ENCODE assay signal across 15 cellular contexts in the genomic region with DNA sequence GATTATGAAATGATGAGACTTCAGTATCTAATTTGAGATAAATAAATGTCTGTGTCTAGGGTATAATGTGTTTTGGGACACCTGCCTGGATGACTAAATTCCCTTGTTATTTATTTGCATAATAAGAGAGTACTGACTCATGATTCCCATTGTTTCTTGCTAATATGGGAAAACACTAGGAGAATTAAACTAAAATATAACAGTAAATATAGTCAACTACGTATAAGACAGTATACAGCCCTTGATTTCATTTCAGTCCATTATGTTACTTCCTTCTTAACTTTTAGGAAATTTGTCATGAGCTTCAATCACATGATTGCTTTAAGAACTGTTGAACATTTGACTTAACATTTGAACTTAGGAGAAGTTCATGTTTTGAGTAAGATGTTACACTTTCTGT.
DNase-seq lines count a peak whose midpoint lies in the region; ATAC-seq and TF ChIP-seq lines count a peak whose summit lies in the region.
"Had no signal": no experiment of that assay in that cellular context is flagged by ENCODE, and none has a peak within 500 bp of the region (broad histone marks: within the 10 kb centered on the region; RNA-seq: fewer than 3 reads in every experiment).

No MANE protein-coding gene starts in this region.

- CTCF ChIA-PET in activated CD8-positive, alpha-beta T cell treated with anti-CD3 and anti-CD28 coated beads, Interleukin-2, amount 10 ng/mL, durations not matched to agents 7 days and 5 days (lab: Charles Lee), result interaction anchor here (0.8 to 1.8 kb wide), 3 partner anchors 16 to 83 kb away, joined by 3 to 6 read pairs (median 6); no protein-coding TSS in a partner anchor

- in situ Hi-C loops in gastrocnemius medialis (cut with MboI; ENCODE audit: low sequenced_read_pairs in 4 of 4), result no loop called here

- WGBS in endodermal cell (ENCODE audit: insufficient coverage in 1 of 2, insufficient read length in 1 of 2), 2 experiments, result 93% methylated on average over 1 of the region's 1 CpG; no CpG with 5 or more reads in 1 of the 2 experiments

- H3K4me1 ChIP-seq in endodermal cell (ENCODE audit: control insufficient read depth, insufficient read depth, low read length) (no peaks in the 10 kb centered on the region), gastrocnemius medialis (no peaks in the 10 kb centered on the region)
- H3K4me1 ChIP-seq: ascending aorta had no signal

- H3K27ac ChIP-seq in endodermal cell (ENCODE audit: low read depth, low read length) (no peak overlapping the region), gastrocnemius medialis (peak overlapping the region; percentile 26 to 45 (median 34))

- no peak for TF ChIP-seq CTCF in endodermal cell (conservative IDR thresholded peaks at IDR 0.05)
- TF ChIP-seq CTCF in gastrocnemius medialis (IDR thresholded peaks at IDR 0.05 in 4 of 5, conservative IDR thresholded peaks at IDR 0.05 in 1 of 5), result no peak
- no peak for TF ChIP-seq CTCF in GM10266 (IDR thresholded peaks at IDR 0.05; ENCODE audit: control insufficient read depth, insufficient read depth, low read depth, missing control alignments)

- H3K9ac ChIP-seq in endodermal cell (ENCODE audit: extremely low read depth, low read length, poor library complexity, severe bottlenecking), result no peak overlapping the region

- ATAC-seq in gastrocnemius medialis, result peak in 1 of 2 donors; percentile 19
- no peak for ATAC-seq in activated CD8-positive, alpha-beta T cell treated with anti-CD3 and anti-CD28 coated beads, Interleukin-2, amount 10 ng/mL, durations not matched to agents 7 days and 5 days
- ATAC-seq: activated CD8-positive, alpha-beta memory T cell treated with anti-CD3 and anti-CD28 coated beads, Interleukin-2, amount 10 ng/mL, durations not matched to agents 7 days and 5 days had no signal

- no peaks in the 10 kb centered on the region for H3K27me3 Mint-ChIP-seq in endodermal cell (ENCODE audit: insufficient read depth)
- H3K27me3 Mint-ChIP-seq in activated CD8-positive, alpha-beta T cell treated with anti-CD3 and anti-CD28 coated beads, Interleukin-2, amount 10 ng/mL, durations not matched to agents 7 days and 5 days (ENCODE audit: low read depth), result no peaks in the 10 kb centered on the region
- H3K27me3 Mint-ChIP-seq: activated CD8-positive, alpha-beta memory T cell treated with anti-CD3 and anti-CD28 coated beads, Interleukin-2, amount 10 ng/mL, durations not matched to agents 7 days and 5 days had no signal

- peaks cover 39% of the 10 kb centered on the region for H3K36me3 Mint-ChIP-seq in endodermal cell (ENCODE audit: low read depth)
- peaks cover 32% of the 10 kb centered on the region for H3K36me3 Mint-ChIP-seq in activated CD8-positive, alpha-beta T cell treated with anti-CD3 and anti-CD28 coated beads, Interleukin-2, amount 10 ng/mL, durations not matched to agents 7 days and 5 days (ENCODE audit: low read depth)

- H3K36me3 ChIP-seq in endodermal cell (ENCODE audit: control insufficient read depth, insufficient read depth, low read length) (peaks cover 24% of the 10 kb centered on the region), gastrocnemius medialis (peaks cover 0 to 22% of the 10 kb centered on the region in 2 donors)

- no peak for TF ChIP-seq POLR2A in gastrocnemius medialis (IDR thresholded peaks at IDR 0.05)

- DNase-seq in NOMO-1 (lab: John Stamatoyannopoulos, UW; ENCODE audit: unreplicated experiment in 2 of 2), result peak; percentile 9 to 67
- DNase-seq in NOMO-1 treated with dmso at 0.1 percent for 144 hours (lab: John Stamatoyannopoulos, UW; ENCODE audit: unreplicated experiment), result no peak
- peak; percentile 37 for DNase-seq in OCI-M1 (lab: John Stamatoyannopoulos, UW)
- DNase-seq in endodermal cell, result no peak
- DNase-seq in gastrocnemius medialis, result no peak
- no peak for DNase-seq in NCI-H82 (lab: John Stamatoyannopoulos, UW)
- DNase-seq in GM10266 (ENCODE audit: extremely low spot score), result no peak
- no peak for DNase-seq in activated CD8-positive, alpha-beta T cell treated with anti-CD3 and anti-CD28 coated beads, Interleukin-2, amount 10 ng/mL, durations not matched to agents 7 days and 5 days
- DNase-seq: activated CD8-positive, alpha-beta memory T cell treated with anti-CD3 and anti-CD28 coated beads, Interleukin-2, amount 10 ng/mL, durations not matched to agents 7 days and 5 days; DND-41; NCI-H1694 treated with DMSO at 0.1 percent for 48 hours; stimulated activated CD4-positive, alpha-beta T cell treated with anti-CD3 and anti-CD28 coated beads, Interleukin-15, amount 100 ng/mL, for 24 hours; stimulated activated naive CD4-positive, alpha-beta T cell; T-helper 2 cell had no signal

- no peak overlapping the region for H3K4me3 Mint-ChIP-seq in endodermal cell
- H3K4me3 Mint-ChIP-seq in activated CD8-positive, alpha-beta T cell treated with anti-CD3 and anti-CD28 coated beads, Interleukin-2, amount 10 ng/mL, durations not matched to agents 7 days and 5 days, result no peak overlapping the region
- H3K4me3 Mint-ChIP-seq: activated CD8-positive, alpha-beta memory T cell treated with anti-CD3 and anti-CD28 coated beads, Interleukin-2, amount 10 ng/mL, durations not matched to agents 7 days and 5 days had no signal

- peak overlapping the region; percentile 66 for H3K27ac Mint-ChIP-seq in endodermal cell
- H3K27ac Mint-ChIP-seq in activated CD8-positive, alpha-beta T cell treated with anti-CD3 and anti-CD28 coated beads, Interleukin-2, amount 10 ng/mL, durations not matched to agents 7 days and 5 days, result no peak overlapping the region
- H3K27ac Mint-ChIP-seq: activated CD8-positive, alpha-beta memory T cell treated with anti-CD3 and anti-CD28 coated beads, Interleukin-2, amount 10 ng/mL, durations not matched to agents 7 days and 5 days had no signal

- intact Hi-C loops in gastrocnemius medialis (cut with DNase I; ENCODE audit: low total_unique reads), result no loop called here

- no peaks in the 10 kb centered on the region for H3K4me1 Mint-ChIP-seq in endodermal cell
- peaks cover 18% of the 10 kb centered on the region for H3K4me1 Mint-ChIP-seq in activated CD8-positive, alpha-beta T cell treated with anti-CD3 and anti-CD28 coated beads, Interleukin-2, amount 10 ng/mL, durations not matched to agents 7 days and 5 days (ENCODE audit: low read depth)

- H3K9me3 Mint-ChIP-seq in endodermal cell, result no peaks in the 10 kb centered on the region
- no peaks in the 10 kb centered on the region for H3K9me3 Mint-ChIP-seq in activated CD8-positive, alpha-beta T cell treated with anti-CD3 and anti-CD28 coated beads, Interleukin-2, amount 10 ng/mL, durations not matched to agents 7 days and 5 days (ENCODE audit: insufficient read depth)

- POLR2A ChIA-PET in activated CD8-positive, alpha-beta T cell treated with anti-CD3 and anti-CD28 coated beads, Interleukin-2, amount 10 ng/mL, durations not matched to agents 7 days and 5 days (lab: Charles Lee), result interaction anchor here (1.3 kb wide), 1 partner anchor 68 kb away, joined by 5 read pairs; no protein-coding TSS in a partner anchor

- H3K27me3 ChIP-seq in endodermal cell (ENCODE audit: control insufficient read depth, insufficient read depth, low read length, poor library complexity, severe bottlenecking) (no peaks in the 10 kb centered on the region), gastrocnemius medialis (no peaks in the 10 kb centered on the region)
- H3K27me3 ChIP-seq: ascending aorta had no signal

- H3K4me3 ChIP-seq in endodermal cell (ENCODE audit: low read length) (no peak overlapping the region), gastrocnemius medialis (no peak overlapping the region)
- H3K4me3 ChIP-seq: ascending aorta had no signal

- H3K9me3 ChIP-seq in endodermal cell (ENCODE audit: control insufficient read depth, low read length) (no peaks in the 10 kb centered on the region), gastrocnemius medialis (no peaks in the 10 kb centered on the region)
- H3K9me3 ChIP-seq: ascending aorta had no signal

Comparison
In these comparisons a context has a peak if more than half of its experiments do, and no peak if none do; other contexts are left out.
1. DNase-seq: peak in NOMO-1 (2 of 2) and OCI-M1 (single experiment); none in NOMO-1 treated with dmso at 0.1 percent for 144 hours (single experiment), endodermal cell (single experiment), gastrocnemius medialis (0 of 2), NCI-H82 (single experiment), GM10266 (single experiment) and activated CD8-positive, alpha-beta T cell treated with anti-CD3 and anti-CD28 coated beads, Interleukin-2, amount 10 ng/mL, durations not matched to agents 7 days and 5 days (single experiment).